In genomic region chr18:72866572-72866900, GRCh38 we compare ENCODE assay signal across 1 cellular context.
TF ChIP-seq lines count a peak whose summit lies in the region.

No MANE protein-coding gene starts in this region.

TF ChIP-seq in H1, 55 proteins besides CTCF, POLR2A, EP300 and RAD21 (continued from another document):
- no peak for TF ChIP-seq EGR1 (IDR thresholded peaks at IDR 0.05; ENCODE audit: borderline replicate concordance, low read depth, low read length)
